12 cellular contexts compared by ENCODE assay signal in the genomic region with DNA sequence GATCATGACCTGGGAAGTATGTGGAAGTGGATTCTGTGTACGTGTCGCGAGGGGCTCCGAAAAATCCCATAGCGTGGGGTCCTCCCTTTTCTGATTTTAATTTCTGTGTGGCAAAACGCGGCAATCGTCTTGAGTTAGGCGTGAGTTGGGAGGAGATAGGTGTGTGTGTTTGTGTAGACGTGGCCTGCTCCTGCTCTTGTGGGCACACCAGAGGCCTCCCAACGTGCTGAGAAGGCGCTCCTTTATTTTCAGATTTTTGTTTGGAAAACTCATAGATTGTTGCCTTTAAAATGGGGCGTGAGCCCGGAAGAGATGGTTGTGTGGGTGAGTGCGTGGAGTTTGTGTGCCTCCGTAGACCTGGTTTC. TPM values are rescaled to one million over a fixed set of nuclear protein-coding genes. Genes with fewer than 3 reads are reported as not detected.
DNase-seq lines count a peak whose midpoint lies in the region; ATAC-seq lines count a peak whose summit lies in the region.
"Had no signal": no experiment of that assay in that cellular context is flagged by ENCODE, and none has a peak within 500 bp of the region (broad histone marks: within the 10 kb centered on the region; RNA-seq: fewer than 3 reads in every experiment).

No MANE protein-coding gene starts in this region.

- peaks cover 16% of the 10 kb centered on the region for H3K4me1 Mint-ChIP-seq in activated T-cell treated with anti-CD3 and anti-CD28 coated beads, Interleukin-2, amount 50 U/mL, for 4 hours (ENCODE audit: low read depth)
- H3K4me1 Mint-ChIP-seq in activated T-helper 17 cell treated with anti-CD3 and anti-CD28 coated beads, Interleukin-2, amount 50 U/mL, for 72 hours = peaks cover 6% of the 10 kb centered on the region
- H3K4me1 Mint-ChIP-seq in stimulated activated memory B cell treated with anti-CD40 and anti-IgM and Interleukin-4, amounts not matched to agents 10 μg/mL and 1 μg/mL and 100 μg/mL, for 72 hours = peaks cover 37% of the 10 kb centered on the region

- H3K4me3 Mint-ChIP-seq in activated T-cell treated with anti-CD3 and anti-CD28 coated beads, Interleukin-2, amount 50 U/mL, for 4 hours = peak overlapping the region; percentile 20
- H3K4me3 Mint-ChIP-seq in activated T-helper 17 cell treated with anti-CD3 and anti-CD28 coated beads, Interleukin-2, amount 50 U/mL, for 72 hours = peak overlapping the region; percentile 59
- peak overlapping the region; percentile 34 for H3K4me3 Mint-ChIP-seq in stimulated activated memory B cell treated with anti-CD40 and anti-IgM and Interleukin-4, amounts not matched to agents 10 μg/mL and 1 μg/mL and 100 μg/mL, for 72 hours

- no peaks in the 10 kb centered on the region for H3K36me3 Mint-ChIP-seq in activated T-cell treated with anti-CD3 and anti-CD28 coated beads, Interleukin-2, amount 50 U/mL, for 4 hours (ENCODE audit: insufficient read depth)
- peaks cover 9% of the 10 kb centered on the region for H3K36me3 Mint-ChIP-seq in activated T-helper 17 cell treated with anti-CD3 and anti-CD28 coated beads, Interleukin-2, amount 50 U/mL, for 72 hours (ENCODE audit: low read depth)
- H3K36me3 Mint-ChIP-seq in stimulated activated memory B cell treated with anti-CD40 and anti-IgM and Interleukin-4, amounts not matched to agents 10 μg/mL and 1 μg/mL and 100 μg/mL, for 72 hours = no peaks in the 10 kb centered on the region

- H3K9me3 Mint-ChIP-seq in activated T-cell treated with anti-CD3 and anti-CD28 coated beads, Interleukin-2, amount 50 U/mL, for 4 hours = no peaks in the 10 kb centered on the region
- H3K9me3 Mint-ChIP-seq in activated T-helper 17 cell treated with anti-CD3 and anti-CD28 coated beads, Interleukin-2, amount 50 U/mL, for 72 hours = no peaks in the 10 kb centered on the region
- H3K9me3 Mint-ChIP-seq in stimulated activated memory B cell treated with anti-CD40 and anti-IgM and Interleukin-4, amounts not matched to agents 10 μg/mL and 1 μg/mL and 100 μg/mL, for 72 hours = no peaks in the 10 kb centered on the region

- H3K27ac Mint-ChIP-seq in activated T-helper 17 cell treated with anti-CD3 and anti-CD28 coated beads, Interleukin-2, amount 50 U/mL, for 72 hours = no peak overlapping the region
- no peak overlapping the region for H3K27ac Mint-ChIP-seq in stimulated activated memory B cell treated with anti-CD40 and anti-IgM and Interleukin-4, amounts not matched to agents 10 μg/mL and 1 μg/mL and 100 μg/mL, for 72 hours

- peaks cover 50% of the 10 kb centered on the region for H3K27me3 Mint-ChIP-seq in activated T-cell treated with anti-CD3 and anti-CD28 coated beads, Interleukin-2, amount 50 U/mL, for 4 hours (ENCODE audit: low read depth)
- H3K27me3 Mint-ChIP-seq in activated T-helper 17 cell treated with anti-CD3 and anti-CD28 coated beads, Interleukin-2, amount 50 U/mL, for 72 hours = peaks cover 38% of the 10 kb centered on the region
- H3K27me3 Mint-ChIP-seq in stimulated activated memory B cell treated with anti-CD40 and anti-IgM and Interleukin-4, amounts not matched to agents 10 μg/mL and 1 μg/mL and 100 μg/mL, for 72 hours = peaks cover 83% of the 10 kb centered on the region

- no peak for DNase-seq in activated T-cell treated with anti-CD3 and anti-CD28 coated beads, Interleukin-2, amount 50 U/mL, for 4 hours
- DNase-seq in activated T-cell treated with anti-CD3 and anti-CD28 coated beads, Interleukin-2, amount 50 U/mL, for 48 hours = no peak
- DNase-seq in kidney tubule cell (ENCODE audit: low spot score) (peak; percentile 20), dermis blood vessel endothelial cell (no peak), HuH-7.5 (ENCODE audit: low spot score) (no peak), foreskin melanocyte (no peak)
- DNase-seq: esophagus squamous epithelium, GOT3 had no signal

- no peak for ATAC-seq in activated T-cell treated with anti-CD3 and anti-CD28 coated beads, Interleukin-2, amount 50 U/mL, for 4 hours
- ATAC-seq in activated T-helper 17 cell treated with anti-CD3 and anti-CD28 coated beads, Interleukin-2, amount 50 U/mL, for 72 hours (replicated peaks) = no peak
- ATAC-seq in stimulated activated memory B cell treated with anti-CD40 and anti-IgM and Interleukin-4, amounts not matched to agents 10 μg/mL and 1 μg/mL and 100 μg/mL, for 72 hours = no peak

RNA-seq across cellular contexts. Expression of a gene that starts 1.3 kb away (rescaled TPM):
- total RNA-seq in activated T-cell treated with anti-CD3 and anti-CD28 coated beads, Interleukin-2, amount 50 U/mL, for 4 hours = under 1 TPM; 0.18 to 0.25 (median 0.19) TPM
- under 1 TPM in 1 of 2 donors, not detected in 1; 0.03 TPM for total RNA-seq in activated T-helper 17 cell treated with anti-CD3 and anti-CD28 coated beads, Interleukin-2, amount 50 U/mL, for 72 hours
- total RNA-seq in dermis blood vessel endothelial cell = not detected in 2 replicates
- total RNA-seq: esophagus squamous epithelium, NCI-H460, right atrium auricular region had no signal
